22 cellular contexts compared by ENCODE assay signal in the genomic region with DNA sequence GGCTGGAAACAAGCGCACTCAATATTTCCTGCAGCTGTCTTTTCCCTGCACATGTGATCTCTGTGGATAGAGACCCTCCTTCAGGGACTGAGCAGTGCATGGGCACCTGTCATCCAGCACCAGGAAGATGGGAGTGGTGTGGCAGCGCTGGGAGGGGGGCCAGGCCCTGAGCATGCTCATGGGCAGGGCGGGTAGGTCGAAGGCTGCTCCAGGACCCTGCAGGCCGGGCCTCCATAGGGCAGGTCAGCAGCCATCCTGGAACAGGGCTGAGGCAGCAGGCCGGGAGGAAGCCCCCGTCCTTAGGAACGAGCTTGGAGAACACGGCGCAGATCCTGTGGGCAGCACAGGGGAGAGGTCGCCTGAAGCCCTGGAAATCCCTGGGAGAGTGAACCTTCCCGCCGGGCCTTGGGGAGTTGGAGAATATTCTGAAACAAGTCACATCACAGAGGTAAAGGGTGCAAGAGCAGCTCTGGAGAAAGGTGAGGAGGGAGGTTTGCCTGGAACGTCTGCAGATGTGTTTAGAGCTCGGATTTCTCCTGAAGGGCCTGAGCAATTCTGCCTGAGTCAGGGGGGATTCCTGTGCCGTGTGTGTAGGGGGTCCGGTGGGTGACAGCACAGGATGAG.
DNase-seq lines count a peak whose midpoint lies in the region; ATAC-seq and TF ChIP-seq lines count a peak whose summit lies in the region.
"Had no signal": no experiment of that assay in that cellular context is flagged by ENCODE, and none has a peak within 500 bp of the region (broad histone marks: within the 10 kb centered on the region; RNA-seq: fewer than 3 reads in every experiment).

No MANE protein-coding gene starts in this region.

- ATAC-seq in activated naive CD8-positive, alpha-beta T cell treated with anti-CD3 and anti-CD28 coated beads, Interleukin-2, amount 50 U/mL, for 24 hours, result peak; percentile 15
- ATAC-seq in stimulated activated memory B cell treated with anti-CD40 and anti-IgM and Interleukin-4, amounts not matched to agents 10 μg/mL and 1 μg/mL and 100 μg/mL, for 72 hours, result peak; percentile 17
- no peak for ATAC-seq in GM21381 (IDR thresholded peaks at IDR 0.05; ENCODE audit: unreplicated experiment)
- ATAC-seq: activated T-cell treated with anti-CD3 and anti-CD28 coated beads, Interleukin-2, amount 50 U/mL, for 72 hours; SK-N-SH treated with all-trans-retinoic acid at 6 μM for 48 hours had no signal

- no peaks in the 10 kb centered on the region for H3K9me3 ChIP-seq in muscle layer of colon (ENCODE audit: low read length)
- H3K9me3 ChIP-seq in Caco-2, result no peaks in the 10 kb centered on the region
- H3K9me3 ChIP-seq: pancreas had no signal

- H3K4me1 Mint-ChIP-seq in activated naive CD8-positive, alpha-beta T cell treated with anti-CD3 and anti-CD28 coated beads, Interleukin-2, amount 50 U/mL, for 24 hours, result no peaks in the 10 kb centered on the region
- no peaks in the 10 kb centered on the region for H3K4me1 Mint-ChIP-seq in activated naive CD8-positive, alpha-beta T cell treated with anti-CD3 and anti-CD28 coated beads for 36 hours
- H3K4me1 Mint-ChIP-seq in stimulated activated memory B cell treated with anti-CD40 and anti-IgM and Interleukin-4, amounts not matched to agents 10 μg/mL and 1 μg/mL and 100 μg/mL, for 72 hours, result no peaks in the 10 kb centered on the region
- no peaks in the 10 kb centered on the region for H3K4me1 Mint-ChIP-seq in Caco-2 (ENCODE audit: low read depth, unreplicated experiment)
- H3K4me1 Mint-ChIP-seq: CD4-positive, CD25-positive, alpha-beta regulatory T cell had no signal

- peaks cover 27% of the 10 kb centered on the region for H3K4me1 ChIP-seq in muscle layer of colon (ENCODE audit: insufficient read depth, low read length)
- no peaks in the 10 kb centered on the region for H3K4me1 ChIP-seq in Caco-2
- H3K4me1 ChIP-seq: pancreas had no signal

- DNase-seq in activated naive CD8-positive, alpha-beta T cell treated with anti-CD3 and anti-CD28 coated beads, Interleukin-2, amount 50 U/mL, for 24 hours, result no peak
- no peak for DNase-seq in activated naive CD8-positive, alpha-beta T cell treated with anti-CD3 and anti-CD28 coated beads for 36 hours
- no peak for DNase-seq in Caco-2
- DNase-seq in HCEC 1CT, result no peak
- DNase-seq in NCI-H345 treated with DMSO at 0.1 percent for 48 hours (lab: John Stamatoyannopoulos, UW; ENCODE audit: unreplicated experiment), result no peak
- DNase-seq: activated CD4-positive, alpha-beta T cell treated with anti-CD3 and anti-CD28 coated beads for 48 hours; activated naive CD4-positive, alpha-beta T cell treated with Interleukin-2 at 50 U/mL for 16 hours; activated T-cell treated with anti-CD3 and anti-CD28 coated beads, Interleukin-2, amount 50 U/mL, for 72 hours; CD4-positive, CD25-positive, alpha-beta regulatory T cell; central memory CD4-positive, alpha-beta T cell; dermis blood vessel endothelial cell; HFFc6; mammary epithelial cell; NCI-H2081; NCI-H345; T-helper 2 cell had no signal

- intact Hi-C loops in Caco-2 (cut with micrococcal nuclease; ENCODE audit: unreplicated experiment), result no loop called here

- no TSS peak for BruUV-seq in Caco-2 (replicated peaks; lab: Mats Ljungman, UMichigan)

- POLR2A ChIA-PET in Caco-2 (lab: Charles Lee), result no interaction called here

- H3K9me3 Mint-ChIP-seq in activated naive CD8-positive, alpha-beta T cell treated with anti-CD3 and anti-CD28 coated beads, Interleukin-2, amount 50 U/mL, for 24 hours, result no peaks in the 10 kb centered on the region
- no peaks in the 10 kb centered on the region for H3K9me3 Mint-ChIP-seq in activated naive CD8-positive, alpha-beta T cell treated with anti-CD3 and anti-CD28 coated beads for 36 hours
- H3K9me3 Mint-ChIP-seq in stimulated activated memory B cell treated with anti-CD40 and anti-IgM and Interleukin-4, amounts not matched to agents 10 μg/mL and 1 μg/mL and 100 μg/mL, for 72 hours, result no peaks in the 10 kb centered on the region
- no peaks in the 10 kb centered on the region for H3K9me3 Mint-ChIP-seq in Caco-2 (ENCODE audit: unreplicated experiment)
- H3K9me3 Mint-ChIP-seq: activated T-cell treated with anti-CD3 and anti-CD28 coated beads, Interleukin-2, amount 50 U/mL, for 72 hours; CD4-positive, CD25-positive, alpha-beta regulatory T cell had no signal

- CTCF ChIA-PET in Caco-2 (lab: Charles Lee), result no interaction called here

- H3K4me3 ChIP-seq in muscle layer of colon (ENCODE audit: low read depth in 1 of 2, low read length in 2 of 2), result peak overlapping the region in 1 of 2 donors; percentile 41
- H3K4me3 ChIP-seq in Caco-2 (ENCODE audit: low read depth, low read length), result no peak overlapping the region
- H3K4me3 ChIP-seq: pancreas had no signal

- no peaks in the 10 kb centered on the region for H3K36me3 ChIP-seq in muscle layer of colon (ENCODE audit: insufficient read depth, low read length)
- H3K36me3 ChIP-seq in Caco-2 (ENCODE audit: control insufficient read depth, insufficient read depth, low read length), result no peaks in the 10 kb centered on the region
- H3K36me3 ChIP-seq: pancreas had no signal

- H3K4me3 Mint-ChIP-seq in activated naive CD8-positive, alpha-beta T cell treated with anti-CD3 and anti-CD28 coated beads, Interleukin-2, amount 50 U/mL, for 24 hours, result no peak overlapping the region
- no peak overlapping the region for H3K4me3 Mint-ChIP-seq in activated naive CD8-positive, alpha-beta T cell treated with anti-CD3 and anti-CD28 coated beads for 36 hours
- H3K4me3 Mint-ChIP-seq in stimulated activated memory B cell treated with anti-CD40 and anti-IgM and Interleukin-4, amounts not matched to agents 10 μg/mL and 1 μg/mL and 100 μg/mL, for 72 hours, result no peak overlapping the region
- H3K4me3 Mint-ChIP-seq in Caco-2 (ENCODE audit: unreplicated experiment), result no peak overlapping the region
- H3K4me3 Mint-ChIP-seq: activated T-cell treated with anti-CD3 and anti-CD28 coated beads, Interleukin-2, amount 50 U/mL, for 72 hours; CD4-positive, CD25-positive, alpha-beta regulatory T cell; HFFc6 had no signal

- no peaks in the 10 kb centered on the region for H3K27me3 Mint-ChIP-seq in activated naive CD8-positive, alpha-beta T cell treated with anti-CD3 and anti-CD28 coated beads, Interleukin-2, amount 50 U/mL, for 24 hours
- peaks cover 11% of the 10 kb centered on the region for H3K27me3 Mint-ChIP-seq in activated naive CD8-positive, alpha-beta T cell treated with anti-CD3 and anti-CD28 coated beads for 36 hours
- no peaks in the 10 kb centered on the region for H3K27me3 Mint-ChIP-seq in stimulated activated memory B cell treated with anti-CD40 and anti-IgM and Interleukin-4, amounts not matched to agents 10 μg/mL and 1 μg/mL and 100 μg/mL, for 72 hours
- H3K27me3 Mint-ChIP-seq in Caco-2 (ENCODE audit: insufficient read depth, unreplicated experiment), result peaks cover 7% of the 10 kb centered on the region
- H3K27me3 Mint-ChIP-seq: CD4-positive, CD25-positive, alpha-beta regulatory T cell had no signal

- H3K27ac Mint-ChIP-seq in activated naive CD8-positive, alpha-beta T cell treated with anti-CD3 and anti-CD28 coated beads, Interleukin-2, amount 50 U/mL, for 24 hours, result no peak overlapping the region
- H3K27ac Mint-ChIP-seq in activated naive CD8-positive, alpha-beta T cell treated with anti-CD3 and anti-CD28 coated beads for 36 hours, result no peak overlapping the region
- no peak overlapping the region for H3K27ac Mint-ChIP-seq in stimulated activated memory B cell treated with anti-CD40 and anti-IgM and Interleukin-4, amounts not matched to agents 10 μg/mL and 1 μg/mL and 100 μg/mL, for 72 hours
- H3K27ac Mint-ChIP-seq in Caco-2 (ENCODE audit: unreplicated experiment), result no peak overlapping the region
- H3K27ac Mint-ChIP-seq: activated T-cell treated with anti-CD3 and anti-CD28 coated beads, Interleukin-2, amount 50 U/mL, for 72 hours; CD4-positive, CD25-positive, alpha-beta regulatory T cell; HFFc6 had no signal

- H3K27me3 ChIP-seq in muscle layer of colon (ENCODE audit: control insufficient read depth in 1 of 2, insufficient read depth in 2 of 2, low read length in 2 of 2) (no peaks in the 10 kb centered on the region), Caco-2 (replicated peaks; ENCODE audit: control insufficient read depth, insufficient read depth, low read length) (no peaks in the 10 kb centered on the region)
- H3K27me3 ChIP-seq: pancreas had no signal

- TF ChIP-seq CTCF in Caco-2 (IDR thresholded peaks at IDR 0.05; ENCODE audit: insufficient read depth in 1 of 2, low read depth in 1 of 2, low read length in 1 of 2, severe bottlenecking in 1 of 2, unreplicated experiment in 1 of 2), result no peak

- no peak overlapping the region for H3K9ac ChIP-seq in muscle layer of colon (ENCODE audit: low read length)

- peak overlapping the region; percentile 50 for H3K27ac ChIP-seq in muscle layer of colon (ENCODE audit: low read depth, low read length)
- H3K27ac ChIP-seq: 22Rv1, pancreas had no signal

- no peaks in the 10 kb centered on the region for H3K36me3 Mint-ChIP-seq in activated naive CD8-positive, alpha-beta T cell treated with anti-CD3 and anti-CD28 coated beads, Interleukin-2, amount 50 U/mL, for 24 hours (ENCODE audit: low read depth)
- H3K36me3 Mint-ChIP-seq in activated naive CD8-positive, alpha-beta T cell treated with anti-CD3 and anti-CD28 coated beads for 36 hours, result no peaks in the 10 kb centered on the region
- H3K36me3 Mint-ChIP-seq in stimulated activated memory B cell treated with anti-CD40 and anti-IgM and Interleukin-4, amounts not matched to agents 10 μg/mL and 1 μg/mL and 100 μg/mL, for 72 hours, result no peaks in the 10 kb centered on the region
- no peaks in the 10 kb centered on the region for H3K36me3 Mint-ChIP-seq in Caco-2 (ENCODE audit: insufficient read depth, unreplicated experiment)
- H3K36me3 Mint-ChIP-seq: CD4-positive, CD25-positive, alpha-beta regulatory T cell had no signal
